Comparison of ENCODE assay signal across 19 cellular contexts in the genomic region with DNA sequence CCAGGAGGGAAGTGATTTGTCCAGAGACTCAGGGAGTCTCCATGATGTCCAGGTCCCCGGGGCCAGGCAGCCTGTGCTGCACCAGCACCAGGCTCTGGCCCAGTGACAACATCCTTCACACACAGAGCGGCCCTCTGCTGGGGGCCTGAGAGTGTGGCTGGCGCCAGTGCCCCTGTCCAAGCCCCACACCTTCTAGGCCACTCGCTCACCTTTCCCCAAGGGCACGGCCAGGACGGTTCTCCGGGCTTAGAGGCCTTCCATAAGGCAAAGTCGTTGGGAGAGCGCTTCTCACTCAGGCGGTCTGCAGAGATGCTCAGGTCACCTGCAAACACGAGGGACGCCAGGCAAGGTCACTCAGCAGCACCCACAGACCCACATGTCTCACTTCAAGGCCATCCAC.
"Had no signal": no experiment of that assay in that cellular context is flagged by ENCODE, and none has a peak within 500 bp of the region (broad histone marks: within the 10 kb centered on the region; RNA-seq: fewer than 3 reads in every experiment).

No MANE protein-coding gene starts in this region.

- H3K9me3 ChIP-seq: lower lobe of right lung, neutrophil had no signal

- H3K36me3 Mint-ChIP-seq: natural killer cell had no signal

- H3K27me3 Mint-ChIP-seq: activated B cell treated with CpG ODN at 0.5 μM for 24 hours; activated CD4-positive, alpha-beta memory T cell treated with anti-CD3 and anti-CD28 coated beads for 36 hours; brain had no signal

- H3K4me1 ChIP-seq: lower lobe of right lung had no signal

- H3K27me3 ChIP-seq: dorsolateral prefrontal cortex, neutrophil had no signal

- H3K27ac Mint-ChIP-seq: activated B cell treated with CpG ODN at 0.5 μM for 24 hours; activated CD4-positive, alpha-beta memory T cell treated with anti-CD3 and anti-CD28 coated beads for 36 hours; brain; natural killer cell had no signal

- H3K9me3 Mint-ChIP-seq: activated B cell treated with CpG ODN at 0.5 μM for 24 hours; activated CD4-positive, alpha-beta memory T cell treated with anti-CD3 and anti-CD28 coated beads for 36 hours; brain; natural killer cell had no signal

- H3K4me3 ChIP-seq: dorsolateral prefrontal cortex, lower lobe of right lung had no signal

- H3K27ac ChIP-seq: epithelial cell of prostate, lower lobe of right lung, neutrophil had no signal

- ATAC-seq: lower lobe of right lung, natural killer cell had no signal

- H3K4me1 Mint-ChIP-seq: brain had no signal

- H3K4me3 Mint-ChIP-seq: activated B cell treated with CpG ODN at 0.5 μM for 24 hours; activated CD4-positive, alpha-beta memory T cell treated with anti-CD3 and anti-CD28 coated beads for 36 hours; brain; natural killer cell had no signal

- DNase-seq: activated B cell treated with CpG ODN at 0.5 μM for 24 hours; activated CD4-positive, alpha-beta memory T cell treated with anti-CD3 and anti-CD28 coated beads for 36 hours; activated CD4-positive, alpha-beta T cell treated with anti-CD3 and anti-CD28 coated beads for 4 hours; activated gamma-delta T cell treated with Interleukin-2 at 50 U/mL for 16 hours; activated T-cell treated with anti-CD3 and anti-CD28 coated beads, Interleukin-2, amount 50 U/mL, for 48 hours; anterior cingulate cortex; caudate nucleus; dorsolateral prefrontal cortex; foreskin fibroblast; hippocampal formation; left colon; lower lobe of right lung; natural killer cell; retina; stimulated activated CD4-positive, alpha-beta T cell treated with anti-CD3 and anti-CD28 coated beads, Interleukin-1b, Interleukin-23, amount 100 ng/mL, for 48 hours; SW 1271 had no signal
